ENCODE assay signal across 1 cellular context in genomic region chr9:131276107-131276888, GRCh38.
A peak's percentile ranks its signal among the peaks of the same experiment; 100 is the strongest.
TF ChIP-seq lines count a peak whose summit lies in the region.

Gene FAM78A, minus strand, starts transcription at chr9:131276510. Its CDS starts 331 bp downstream, at chr9:131276179.

TF ChIP-seq in GM12878, 131 proteins besides CTCF, POLR2A, EP300 and RAD21 (continued from another document and continues in another):
- TF ChIP-seq BCLAF1 (IDR thresholded peaks at IDR 0.05) (peak; percentile 59; the same call in 1 of the 2 replicates), RELA (IDR thresholded peaks at IDR 0.05; ENCODE audit: borderline replicate concordance, partially characterized antibody) (no peak), HCFC1 (IDR thresholded peaks at IDR 0.05; ENCODE audit: low read length) (no peak), CBFB (IDR thresholded peaks at IDR 0.05; ENCODE audit: low read depth) (no peak), ZBTB11 (CRISPR knock-in tag; IDR thresholded peaks at IDR 0.05) (no peak), SMC3 (IDR thresholded peaks at IDR 0.05; ENCODE audit: borderline replicate concordance, low read length) (no peak), GATAD2B (conservative IDR thresholded peaks at IDR 0.05; ENCODE audit: low read depth) (peak; percentile 79), ZNF687 (IDR thresholded peaks at IDR 0.05) (0 out of 2 replicates have a peak, but pooled peaks have one; percentile 18), RCOR1 (conservative IDR thresholded peaks at IDR 0.05; ENCODE audit: low read depth, low read length) (no peak), BACH1 (IDR thresholded peaks at IDR 0.05; ENCODE audit: borderline replicate concordance) (peak; percentile 81; the same call in 1 of the 2 replicates), MEF2A (IDR thresholded peaks at IDR 0.05; ENCODE audit: insufficient read depth, low read depth, low read length) (no peak), TAF1 (IDR thresholded peaks at IDR 0.05; ENCODE audit: borderline replicate concordance, low read depth, low read length) (peak; percentile 34; the same call in 1 of the 2 replicates), MXI1 (IDR thresholded peaks at IDR 0.05; ENCODE audit: low read depth, low read length) (0 out of 2 replicates have a peak, but pooled peaks have one; percentile 33), BMI1 (IDR thresholded peaks at IDR 0.05; ENCODE audit: borderline replicate concordance) (no peak), ZBTB40 (IDR thresholded peaks at IDR 0.05; ENCODE audit: borderline replicate concordance) (no peak; the same call in 1 of the 2 replicates), SMAD5 (IDR thresholded peaks at IDR 0.05; ENCODE audit: low read depth) (no peak), NR2C1 (IDR thresholded peaks at IDR 0.05) (no peak), BCL3 (IDR thresholded peaks at IDR 0.05; ENCODE audit: borderline replicate concordance, insufficient read depth, low read depth, low read length, poor library complexity, severe bottlenecking) (no peak), RAD51 (IDR thresholded peaks at IDR 0.05) (no peak), ZNF217 (IDR thresholded peaks at IDR 0.05) (peak; percentile 36; the same call in 1 of the 2 replicates), USF2 (IDR thresholded peaks at IDR 0.05; ENCODE audit: borderline replicate concordance, low read depth, low read length) (no peak), NBN (IDR thresholded peaks at IDR 0.05) (no peak), SMARCA5 (IDR thresholded peaks at IDR 0.05) (0 out of 2 replicates have a peak, but pooled peaks have one; percentile 82), BHLHE40 (IDR thresholded peaks at IDR 0.05; ENCODE audit: borderline replicate concordance in 1 of 2, low read depth in 2 of 2, low read length in 1 of 2) (peak; percentile 10 to 29; a peak in 2 of 4 replicates), KAT2A (conservative IDR thresholded peaks at IDR 0.05; ENCODE audit: control insufficient read depth, low read depth, low read length) (no peak), ATF2 (IDR thresholded peaks at IDR 0.05; ENCODE audit: low read length) (no peak), NR2F1 (conservative IDR thresholded peaks at IDR 0.05) (peak; percentile 71), CREB1 (IDR thresholded peaks at IDR 0.05; ENCODE audit: low read depth) (no peak), CBX3 (IDR thresholded peaks at IDR 0.05; ENCODE audit: borderline replicate concordance, low read depth) (no peak), LARP7 (IDR thresholded peaks at IDR 0.05) (peak; percentile 83; the same call in 1 of the 2 replicates), NFIC (IDR thresholded peaks at IDR 0.05; ENCODE audit: low read depth, low read length) (no peak), STAT1 (conservative IDR thresholded peaks at IDR 0.05) (no peak), NFXL1 (IDR thresholded peaks at IDR 0.05; ENCODE audit: borderline replicate concordance) (no peak), NFYA (IDR thresholded peaks at IDR 0.05; ENCODE audit: borderline replicate concordance, low read depth, low read length) (no peak), MTA2 (IDR thresholded peaks at IDR 0.05; ENCODE audit: low read depth) (no peak), NKRF (conservative IDR thresholded peaks at IDR 0.05) (0 out of 2 replicates have a peak, but pooled peaks have one; percentile 29), NR2C2 (IDR thresholded peaks at IDR 0.05; ENCODE audit: borderline replicate concordance, control insufficient read depth, insufficient read length, low read depth) (no peak), JUND (IDR thresholded peaks at IDR 0.05; ENCODE audit: low read depth, low read length) (no peak)
